33 cellular contexts compared by ENCODE assay signal in genomic region chr18:40016405-40016804, GRCh38.
"Had no signal": no experiment of that assay in that cellular context is flagged by ENCODE, and none has a peak within 500 bp of the region (broad histone marks: within the 10 kb centered on the region; RNA-seq: fewer than 3 reads in every experiment).

No MANE protein-coding gene starts in this region.

- DNase-seq: MG63, MM.1S, MV-4-11, NCI-H1048, NCI-H1092, NCI-H1092 treated with DMSO at 0.1 percent for 48 hours, NCI-H1105, NCI-H1105 treated with DMSO at 0.1 percent for 48 hours, NCI-H1417, NCI-H1417 treated with DMSO at 0.1 percent for 48 hours, NCI-H1436, NCI-H1436 treated with DMSO at 0.1 percent for 48 hours, NCI-H1694, NCI-H1694 treated with DMSO at 0.1 percent for 48 hours, NCI-H187, NCI-H187 treated with DMSO at 0.1 percent for 48 hours, NCI-H2029, NCI-H2029 treated with DMSO at 0.1 percent for 48 hours, NCI-H2081, NCI-H2081 treated with DMSO at 0.1 percent for 48 hours, NCI-H2107, NCI-H2171, NCI-H2171 treated with DMSO at 0.1 percent for 48 hours, NCI-H2227 treated with DMSO at 0.1 percent for 48 hours, NCI-H226, NCI-H345, NCI-H446, NCI-H446 treated with DMSO at 0.1 percent for 48 hours, NCI-H510A, NCI-H510A treated with DMSO at 0.1 percent for 48 hours, NCI-H524, NCI-H524 treated with DMSO at 0.1 percent for 48 hours, NCI-H526 had no signal

- H3K27me3 ChIP-seq: MG63 had no signal

- H3K4me3 ChIP-seq: MG63 had no signal

- H3K36me3 ChIP-seq: MG63 had no signal

- H3K9me3 ChIP-seq: MG63 had no signal
